In genomic region chr16:35409503-35409902, GRCh38 we compare ENCODE assay signal across 18 cellular contexts.
DNase-seq lines count a peak whose midpoint lies in the region; FAIRE-seq and TF ChIP-seq lines count a peak whose summit lies in the region.
"Had no signal": no experiment of that assay in that cellular context is flagged by ENCODE, and none has a peak within 500 bp of the region (broad histone marks: within the 10 kb centered on the region; RNA-seq: fewer than 3 reads in every experiment).

No MANE protein-coding gene starts in this region.

- H3K36me3 ChIP-seq in adipocyte (ENCODE audit: control insufficient read depth, insufficient read depth, low read length, severe bottlenecking) (no peaks in the 10 kb centered on the region), esophagus muscularis mucosa (no peaks in the 10 kb centered on the region), suprapubic skin (no peaks in the 10 kb centered on the region)
- H3K36me3 ChIP-seq: Peyer's patch had no signal

- H3K4me3 ChIP-seq in adipocyte (ENCODE audit: low read length) (no peak overlapping the region), esophagus muscularis mucosa (no peak overlapping the region), suprapubic skin (no peak overlapping the region)
- H3K4me3 ChIP-seq: Peyer's patch, SK-N-MC had no signal

- H3K4me1 ChIP-seq in adipocyte (ENCODE audit: control insufficient read depth, insufficient read depth, low read length) (no peaks in the 10 kb centered on the region), esophagus muscularis mucosa (no peaks in the 10 kb centered on the region), suprapubic skin (no peaks in the 10 kb centered on the region)
- H3K4me1 ChIP-seq: Peyer's patch had no signal

- H3K9ac ChIP-seq in adipocyte (ENCODE audit: low read length) = no peak overlapping the region

- TF ChIP-seq CTCF in esophagus muscularis mucosa (IDR thresholded peaks at IDR 0.05) (no peak), suprapubic skin (IDR thresholded peaks at IDR 0.05) (no peak)

- DNase-seq in ELR (ENCODE audit: low read depth) = peak; percentile 1
- DNase-seq in LHCN-M2 (ENCODE audit: low read depth) = peak; percentile 1
- peak; percentile 14 for DNase-seq in adipocyte (ENCODE audit: low read depth)
- no peak for DNase-seq in frontal cortex (ENCODE audit: low spot score in 2 of 2)
- DNase-seq in SIG-M5 (lab: John Stamatoyannopoulos, UW) = no peak
- DNase-seq in esophagus muscularis mucosa (ENCODE audit: extremely low spot score) = no peak
- no peak for DNase-seq in suprapubic skin (ENCODE audit: low spot score in 2 of 2)
- DNase-seq: HFFc6, Kasumi-1, MM.1S, NCI-H1092 treated with DMSO at 0.1 percent for 48 hours, NCI-H146, NCI-H2081, NCI-H2171 treated with DMSO at 0.1 percent for 48 hours, NCI-H446 treated with DMSO at 0.1 percent for 48 hours, Peyer's patch had no signal

- no peaks in the 10 kb centered on the region for H3K27me3 ChIP-seq in adipocyte (replicated peaks; ENCODE audit: control insufficient read depth, insufficient read depth, low read length)
- H3K27me3 ChIP-seq in esophagus muscularis mucosa = no peaks in the 10 kb centered on the region
- H3K27me3 ChIP-seq in suprapubic skin = no peaks in the 10 kb centered on the region
- H3K27me3 ChIP-seq: Peyer's patch had no signal

- H3K9me3 ChIP-seq in adipocyte (ENCODE audit: control insufficient read depth, low read length) (peaks cover 11% of the 10 kb centered on the region), esophagus muscularis mucosa (peaks cover 0 to 16% (median 4%) of the 10 kb centered on the region in 4 donors), suprapubic skin (no peaks in the 10 kb centered on the region)

- FAIRE-seq in frontal cortex (lab: Jason Lieb, UNC) = peak; percentile 86
- FAIRE-seq: H54 had no signal

- WGBS in esophagus muscularis mucosa = 57% methylated on average over 1 of the region's 1 CpG
- WGBS in suprapubic skin = 67% methylated on average over 1 of the region's 1 CpG

- intact Hi-C loops in esophagus muscularis mucosa (cut with DNase I) = no loop called here

- TF ChIP-seq EP300 in esophagus muscularis mucosa (IDR thresholded peaks at IDR 0.05) (no peak), suprapubic skin (IDR thresholded peaks at IDR 0.05) (no peak)

- H3K27ac ChIP-seq in esophagus muscularis mucosa (replicated peaks in 1 of 4) (no peak overlapping the region), suprapubic skin (no peak overlapping the region)
- H3K27ac ChIP-seq: Peyer's patch, SK-N-MC had no signal

- TF ChIP-seq POLR2A in esophagus muscularis mucosa (IDR thresholded peaks at IDR 0.05; ENCODE audit: low read depth) (no peak), suprapubic skin (IDR thresholded peaks at IDR 0.05) (no peak)

Comparison
In these comparisons a context has a peak if more than half of its experiments do, and no peak if none do; other contexts are left out.
1. DNase-seq: peak in ELR (single experiment), LHCN-M2 (single experiment) and adipocyte (single experiment); none in frontal cortex (0 of 2), SIG-M5 (single experiment), esophagus muscularis mucosa (single experiment) and suprapubic skin (0 of 2).